1 cellular context compared by ENCODE assay signal in the genomic region with DNA sequence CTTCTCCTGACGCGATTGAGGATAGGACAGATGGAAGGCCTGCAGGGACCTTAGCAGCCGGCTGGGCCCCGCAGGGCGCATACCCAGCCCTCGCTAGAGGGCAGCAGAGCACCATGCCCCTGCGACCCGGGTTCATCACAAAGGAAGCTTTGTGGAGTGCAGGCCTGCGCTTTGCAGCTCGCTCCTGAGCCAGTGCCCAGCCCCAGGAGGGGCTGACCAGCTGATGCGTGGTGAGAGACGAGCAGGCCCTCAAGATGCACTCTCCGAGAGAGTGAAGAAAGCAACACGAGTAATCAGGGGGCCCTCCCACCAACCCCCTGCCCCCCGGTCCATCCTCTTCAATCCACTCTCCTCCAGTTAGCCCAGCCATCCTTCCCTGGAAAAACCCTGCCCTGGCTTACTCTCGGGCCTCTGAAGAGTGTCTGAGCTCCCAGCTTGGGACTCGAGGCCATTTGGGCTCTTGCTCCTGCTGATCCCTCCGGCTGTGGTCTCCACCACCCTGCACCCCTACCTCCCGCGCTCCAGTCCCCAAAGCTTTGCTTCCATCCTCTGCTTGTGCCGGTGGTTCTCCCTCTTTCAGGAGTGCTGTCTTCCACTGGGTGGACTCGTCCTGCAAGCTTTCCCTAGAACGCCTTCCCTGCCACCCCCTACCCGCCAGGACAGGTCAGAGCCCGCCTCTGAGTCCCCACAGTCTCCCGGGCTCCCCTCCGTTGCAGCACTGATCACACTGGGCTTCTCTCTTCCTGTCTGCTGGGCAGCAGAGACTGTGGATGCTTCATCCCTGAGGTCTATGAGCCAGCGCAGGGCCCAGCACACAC.
TF ChIP-seq lines count a peak whose summit lies in the region.

No MANE protein-coding gene starts in this region.

TF ChIP-seq in HepG2, 621 proteins besides CTCF, POLR2A, EP300 and RAD21 (continued from another document and continues in another):
- peak; percentile 61; the same call in 1 of the 2 replicates for TF ChIP-seq GFI1 (CRISPR knock-in tag; IDR thresholded peaks at IDR 0.05; ENCODE audit: borderline replicate concordance)
- TF ChIP-seq ZBTB21 (CRISPR knock-in tag; IDR thresholded peaks at IDR 0.05), result no peak
- no peak; the same call in 1 of the 2 replicates for TF ChIP-seq YEATS2 (CRISPR knock-in tag; IDR thresholded peaks at IDR 0.05; ENCODE audit: borderline replicate concordance)
- TF ChIP-seq ZNF724P (CRISPR knock-in tag; IDR thresholded peaks at IDR 0.05; ENCODE audit: borderline replicate concordance), result no peak
- TF ChIP-seq KMT2B (CRISPR knock-in tag; IDR thresholded peaks at IDR 0.05), result no peak; the same call in 1 of the 2 replicates
- TF ChIP-seq KDM2A (CRISPR knock-in tag; IDR thresholded peaks at IDR 0.05; ENCODE audit: borderline replicate concordance, low read depth), result peak; percentile 91
- peak; percentile 82; the same call in 1 of the 2 replicates for TF ChIP-seq ZNF772 (CRISPR knock-in tag; IDR thresholded peaks at IDR 0.05)
- peak; percentile 59 for TF ChIP-seq UBTF (CRISPR knock-in tag; IDR thresholded peaks at IDR 0.05)
- peak; percentile 46; the same call in 1 of the 2 replicates for TF ChIP-seq ZKSCAN8 (CRISPR knock-in tag; IDR thresholded peaks at IDR 0.05; ENCODE audit: borderline replicate concordance)
- 0 out of 2 replicates have a peak, but pooled peaks have one; percentile 50 for TF ChIP-seq ZNF431 (CRISPR knock-in tag; IDR thresholded peaks at IDR 0.05; ENCODE audit: borderline replicate concordance, low read depth)
- no peak for TF ChIP-seq ZNF367 (CRISPR knock-in tag; IDR thresholded peaks at IDR 0.05; ENCODE audit: borderline replicate concordance)
- TF ChIP-seq MYNN (CRISPR knock-in tag; IDR thresholded peaks at IDR 0.05; ENCODE audit: low read depth), result 0 out of 2 replicates have a peak, but pooled peaks have one; percentile 68
- TF ChIP-seq ZNF572 (CRISPR knock-in tag; IDR thresholded peaks at IDR 0.05), result peak; percentile 24; the same call in 1 of the 2 replicates
- no peak for TF ChIP-seq SOX13 (IDR thresholded peaks at IDR 0.05)
- TF ChIP-seq SOX13 (CRISPR knock-in tag; conservative IDR thresholded peaks at IDR 0.05 in 1 of 2, IDR thresholded peaks at IDR 0.05 in 1 of 2), result peak in 1 of 2 experiments; percentile 58; a peak in 2 of 4 replicates
- no peak for TF ChIP-seq ADNP (CRISPR knock-in tag; IDR thresholded peaks at IDR 0.05)
- TF ChIP-seq, protein P1, sequence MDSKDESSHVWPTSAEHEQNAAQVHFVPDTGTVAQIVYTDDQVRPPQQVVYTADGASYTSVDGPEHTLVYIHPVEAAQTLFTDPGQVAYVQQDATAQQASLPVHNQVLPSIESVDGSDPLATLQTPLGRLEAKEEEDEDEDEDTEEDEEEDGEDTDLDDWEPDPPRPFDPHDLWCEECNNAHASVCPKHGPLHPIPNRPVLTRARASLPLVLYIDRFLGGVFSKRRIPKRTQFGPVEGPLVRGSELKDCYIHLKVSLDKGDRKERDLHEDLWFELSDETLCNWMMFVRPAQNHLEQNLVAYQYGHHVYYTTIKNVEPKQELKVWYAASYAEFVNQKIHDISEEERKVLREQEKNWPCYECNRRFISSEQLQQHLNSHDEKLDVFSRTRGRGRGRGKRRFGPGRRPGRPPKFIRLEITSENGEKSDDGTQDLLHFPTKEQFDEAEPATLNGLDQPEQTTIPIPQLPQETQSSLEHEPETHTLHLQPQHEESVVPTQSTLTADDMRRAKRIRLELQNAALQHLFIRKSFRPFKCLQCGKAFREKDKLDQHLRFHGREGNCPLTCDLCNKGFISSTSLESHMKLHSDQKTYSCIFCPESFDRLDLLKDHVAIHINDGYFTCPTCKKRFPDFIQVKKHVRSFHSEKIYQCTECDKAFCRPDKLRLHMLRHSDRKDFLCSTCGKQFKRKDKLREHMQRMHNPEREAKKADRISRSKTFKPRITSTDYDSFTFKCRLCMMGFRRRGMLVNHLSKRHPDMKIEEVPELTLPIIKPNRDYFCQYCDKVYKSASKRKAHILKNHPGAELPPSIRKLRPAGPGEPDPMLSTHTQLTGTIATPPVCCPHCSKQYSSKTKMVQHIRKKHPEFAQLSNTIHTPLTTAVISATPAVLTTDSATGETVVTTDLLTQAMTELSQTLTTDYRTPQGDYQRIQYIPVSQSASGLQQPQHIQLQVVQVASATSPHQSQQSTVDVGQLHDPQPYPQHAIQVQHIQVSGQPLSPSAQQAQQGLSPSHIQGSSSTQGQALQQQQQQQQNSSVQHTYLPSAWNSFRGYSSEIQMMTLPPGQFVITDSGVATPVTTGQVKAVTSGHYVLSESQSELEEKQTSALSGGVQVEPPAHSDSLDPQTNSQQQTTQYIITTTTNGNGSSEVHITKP (CRISPR knock-in tag; IDR thresholded peaks at IDR 0.05; ENCODE audit: low read depth), result no peak
- TF ChIP-seq ZBTB7A (CRISPR knock-in tag; IDR thresholded peaks at IDR 0.05), result 0 out of 2 replicates have a peak, but pooled peaks have one; percentile 30
- TF ChIP-seq, protein P2, sequence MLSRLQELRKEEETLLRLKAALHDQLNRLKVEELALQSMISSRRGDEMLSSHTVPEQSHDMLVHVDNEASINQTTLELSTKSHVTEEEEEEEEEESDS (CRISPR knock-in tag; IDR thresholded peaks at IDR 0.05; ENCODE audit: borderline replicate concordance), result no peak
- peak; percentile 15 for TF ChIP-seq SKI (IDR thresholded peaks at IDR 0.05; ENCODE audit: partially characterized antibody)
- TF ChIP-seq NCOA1 (CRISPR knock-in tag; IDR thresholded peaks at IDR 0.05), result no peak; the same call in 1 of the 2 replicates
- peak; percentile 75 for TF ChIP-seq ZNF263 (CRISPR knock-in tag; IDR thresholded peaks at IDR 0.05)
- peak; percentile 74; the same call in 1 of the 2 replicates for TF ChIP-seq SAP130 (CRISPR knock-in tag; IDR thresholded peaks at IDR 0.05; ENCODE audit: low read depth)
- TF ChIP-seq, protein P3, sequence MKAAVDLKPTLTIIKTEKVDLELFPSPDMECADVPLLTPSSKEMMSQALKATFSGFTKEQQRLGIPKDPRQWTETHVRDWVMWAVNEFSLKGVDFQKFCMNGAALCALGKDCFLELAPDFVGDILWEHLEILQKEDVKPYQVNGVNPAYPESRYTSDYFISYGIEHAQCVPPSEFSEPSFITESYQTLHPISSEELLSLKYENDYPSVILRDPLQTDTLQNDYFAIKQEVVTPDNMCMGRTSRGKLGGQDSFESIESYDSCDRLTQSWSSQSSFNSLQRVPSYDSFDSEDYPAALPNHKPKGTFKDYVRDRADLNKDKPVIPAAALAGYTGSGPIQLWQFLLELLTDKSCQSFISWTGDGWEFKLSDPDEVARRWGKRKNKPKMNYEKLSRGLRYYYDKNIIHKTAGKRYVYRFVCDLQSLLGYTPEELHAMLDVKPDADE (CRISPR knock-in tag; IDR thresholded peaks at IDR 0.05), result no peak
- TF ChIP-seq, protein P4, sequence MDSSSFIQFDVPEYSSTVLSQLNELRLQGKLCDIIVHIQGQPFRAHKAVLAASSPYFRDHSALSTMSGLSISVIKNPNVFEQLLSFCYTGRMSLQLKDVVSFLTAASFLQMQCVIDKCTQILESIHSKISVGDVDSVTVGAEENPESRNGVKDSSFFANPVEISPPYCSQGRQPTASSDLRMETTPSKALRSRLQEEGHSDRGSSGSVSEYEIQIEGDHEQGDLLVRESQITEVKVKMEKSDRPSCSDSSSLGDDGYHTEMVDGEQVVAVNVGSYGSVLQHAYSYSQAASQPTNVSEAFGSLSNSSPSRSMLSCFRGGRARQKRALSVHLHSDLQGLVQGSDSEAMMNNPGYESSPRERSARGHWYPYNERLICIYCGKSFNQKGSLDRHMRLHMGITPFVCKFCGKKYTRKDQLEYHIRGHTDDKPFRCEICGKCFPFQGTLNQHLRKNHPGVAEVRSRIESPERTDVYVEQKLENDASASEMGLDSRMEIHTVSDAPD (CRISPR knock-in tag; IDR thresholded peaks at IDR 0.05), result no peak
- no peak for TF ChIP-seq CREB3 (CRISPR knock-in tag; IDR thresholded peaks at IDR 0.05)
- TF ChIP-seq ZZZ3 (CRISPR knock-in tag; IDR thresholded peaks at IDR 0.05; ENCODE audit: borderline replicate concordance), result no peak
- peak; percentile 60 for TF ChIP-seq ARID5B (CRISPR knock-in tag; IDR thresholded peaks at IDR 0.05)
- TF ChIP-seq SP4 (CRISPR knock-in tag; IDR thresholded peaks at IDR 0.05), result peak; percentile 43; the same call in 1 of the 2 replicates
- TF ChIP-seq ZNF646 (CRISPR knock-in tag; IDR thresholded peaks at IDR 0.05), result 0 out of 2 replicates have a peak, but pooled peaks have one; percentile 18
- no peak for TF ChIP-seq ZNF768 (CRISPR knock-in tag; IDR thresholded peaks at IDR 0.05)
- TF ChIP-seq CCDC6 (CRISPR knock-in tag; IDR thresholded peaks at IDR 0.05), result peak; percentile 63; the same call in 1 of the 2 replicates
- TF ChIP-seq ARNTL (CRISPR knock-in tag; IDR thresholded peaks at IDR 0.05), result no peak
